In the genomic region with DNA sequence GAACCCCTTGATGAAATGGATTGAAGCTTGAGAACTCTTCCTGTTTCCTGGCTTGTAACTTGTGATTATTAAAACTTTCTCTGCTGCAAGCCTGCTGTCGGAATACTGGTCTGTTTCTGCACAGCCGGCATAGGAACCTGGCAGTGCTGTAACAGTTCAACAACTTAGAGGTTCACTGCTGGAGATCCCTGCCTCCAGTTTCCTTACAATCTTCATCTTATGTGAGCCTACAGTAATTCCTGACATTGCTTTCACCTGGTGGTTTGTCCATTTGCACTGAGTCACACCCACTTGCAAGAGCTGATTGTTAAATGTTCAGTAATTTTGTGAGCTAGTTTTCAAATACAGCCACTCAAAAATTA, we compare ENCODE assay signal across 8 cellular contexts. TPM values are rescaled to one million over a fixed set of nuclear protein-coding genes. Genes with fewer than 3 reads are reported as not detected.
DNase-seq lines count a peak whose midpoint lies in the region; ATAC-seq and TF ChIP-seq lines count a peak whose summit lies in the region.

No MANE protein-coding gene starts in this region.

- H2AFZ ChIP-seq in neuron (ENCODE audit: low read depth, low read length): peak overlapping the region; percentile 88

- peaks cover 14% of the 10 kb centered on the region; the same call in 1 of the 2 replicates for H3K4me1 ChIP-seq in Caco-2
- H3K4me1 ChIP-seq in neuron (ENCODE audit: insufficient read depth, low read length): peaks cover 4% of the 10 kb centered on the region

- intact Hi-C loops in Caco-2 (cut with micrococcal nuclease; ENCODE audit: unreplicated experiment): loop anchor here (1.0 to 5.0 kb wide), 4 partner anchors 73 to 216 kb away; partner anchors contain the start of genes ANAPC4, PI4K2B and ZCCHC4

- H3K9me3 ChIP-seq in Caco-2: no peaks in the 10 kb centered on the region
- H3K9me3 ChIP-seq in neuron (ENCODE audit: low read length): peaks cover 3% of the 10 kb centered on the region

- H3K27me3 ChIP-seq in Caco-2 (replicated peaks; ENCODE audit: control insufficient read depth, insufficient read depth, low read length) (no peaks in the 10 kb centered on the region), neuron (ENCODE audit: insufficient read depth, low read length) (no peaks in the 10 kb centered on the region)

- no peaks in the 10 kb centered on the region for H3K9me3 Mint-ChIP-seq in Caco-2 (ENCODE audit: unreplicated experiment)

- DNase-seq in Caco-2 (no peak), M059J (ENCODE audit: low read depth) (peak; percentile 61), coronary artery (ENCODE audit: low spot score) (no peak), hippocampal formation (lab: John Stamatoyannopoulos, UW) (no peak), NCI-H526 treated with DMSO at 0.1 percent for 48 hours (lab: John Stamatoyannopoulos, UW) (no peak)
- no peak for DNase-seq in stimulated activated CD4-positive, alpha-beta T cell treated with anti-CD3 and anti-CD28 coated beads, Interleukin-2, amount 100 ng/mL, for 24 hours

- no peak for ATAC-seq in GM19324 (IDR thresholded peaks at IDR 0.05; ENCODE audit: low FRiP score, unreplicated experiment)

- BruUV-seq in Caco-2 (replicated peaks; lab: Mats Ljungman, UMichigan): no TSS peak

- H3K36me3 ChIP-seq in Caco-2 (ENCODE audit: control insufficient read depth, insufficient read depth, low read length) (no peaks in the 10 kb centered on the region), neuron (ENCODE audit: insufficient read depth, low read length) (peaks cover 7% of the 10 kb centered on the region)

- peak overlapping the region; percentile 90 to 98 for H3K27ac ChIP-seq in coronary artery

- CTCF ChIA-PET in Caco-2 (lab: Charles Lee): interaction anchor here (0.6 to 1.3 kb wide), 4 partner anchors 19 to 151 kb away, joined by 3 to 5 read pairs (median 4); partner anchors contain the start of gene ZCCHC4

- peaks cover 25% of the 10 kb centered on the region for H3K36me3 Mint-ChIP-seq in Caco-2 (ENCODE audit: insufficient read depth, unreplicated experiment)

- peaks cover 16% of the 10 kb centered on the region for H3K4me1 Mint-ChIP-seq in Caco-2 (ENCODE audit: low read depth, unreplicated experiment)

- H3K4me3 ChIP-seq in Caco-2 (ENCODE audit: low read depth, low read length): peak overlapping the region; percentile 70
- H3K4me3 ChIP-seq in coronary artery: peak overlapping the region; percentile 93
- H3K4me3 ChIP-seq in neuron (ENCODE audit: low read length): peak overlapping the region; percentile 81

- no peak for TF ChIP-seq CTCF in Caco-2 (IDR thresholded peaks at IDR 0.05; ENCODE audit: insufficient read depth in 1 of 2, low read depth in 1 of 2, low read length in 1 of 2, severe bottlenecking in 1 of 2, unreplicated experiment in 1 of 2)
- no peak for TF ChIP-seq CTCF in coronary artery (IDR thresholded peaks at IDR 0.05)

- POLR2A ChIA-PET in Caco-2 (lab: Charles Lee): interaction anchor here (0.8 to 1.3 kb wide), 2 partner anchors 72 to 93 kb away, joined by 4 to 6 read pairs; partner anchors contain the start of gene PI4K2B

- peak overlapping the region; percentile 92 for H3K4me3 Mint-ChIP-seq in Caco-2 (ENCODE audit: unreplicated experiment)

- peak overlapping the region; percentile 92 for H3K27ac Mint-ChIP-seq in Caco-2 (ENCODE audit: unreplicated experiment)

- H3K27me3 Mint-ChIP-seq in Caco-2 (ENCODE audit: insufficient read depth, unreplicated experiment): no peaks in the 10 kb centered on the region

RNA-seq across cellular contexts. Expression of gene SEPSECS, which starts 1.3 kb away (rescaled TPM):
- total RNA-seq in Caco-2 (2022): 5.7 and 6.0 TPM in 2 replicates
- total RNA-seq in M059J (2014; rRNA removed; shearing (Covaris generic)): 3.6 and 7.0 TPM in 2 replicates
